Comparison of ENCODE assay signal across 12 cellular contexts in genomic region chr12:71935594-71935993, GRCh38. TPM values are rescaled to one million over a fixed set of nuclear protein-coding genes. Genes with fewer than 3 reads are reported as not detected.
DNase-seq lines count a peak whose midpoint lies in the region; ATAC-seq and TF ChIP-seq lines count a peak whose summit lies in the region.
"Had no signal": no experiment of that assay in that cellular context is flagged by ENCODE, and none has a peak within 500 bp of the region (broad histone marks: within the 10 kb centered on the region; RNA-seq: fewer than 3 reads in every experiment).

No MANE protein-coding gene starts in this region.

- H3K27ac ChIP-seq in WERI-Rb-1, result no peak overlapping the region

- DNase-seq in activated naive CD8-positive, alpha-beta T cell treated with anti-CD3 and anti-CD28 coated beads, Interleukin-2, amount 50 U/mL, for 24 hours, result no peak
- no peak for DNase-seq in activated naive CD8-positive, alpha-beta T cell treated with anti-CD3 and anti-CD28 coated beads for 36 hours
- no peak for DNase-seq in stimulated activated effector memory CD8-positive, alpha-beta T cell treated with anti-CD3 and anti-CD28 coated beads, Interleukin-12 subunit alpha, Interleukin-12 subunit beta, amount 100 ng/mL, for 72 hours (ENCODE audit: low spot score in 2 of 2)
- no peak for DNase-seq in NAMALWA (ENCODE audit: low spot score)
- no peak for DNase-seq in lower leg skin (ENCODE audit: low spot score in 2 of 2)
- no peak for DNase-seq in WERI-Rb-1
- DNase-seq: GDM1, NCI-H2081 treated with DMSO at 0.1 percent for 48 hours, SHP77 treated with DMSO at 0.1 percent for 48 hours had no signal

- H3K4me3 Mint-ChIP-seq in activated naive CD8-positive, alpha-beta T cell treated with anti-CD3 and anti-CD28 coated beads, Interleukin-2, amount 50 U/mL, for 24 hours, result no peak overlapping the region
- no peak overlapping the region for H3K4me3 Mint-ChIP-seq in activated naive CD8-positive, alpha-beta T cell treated with anti-CD3 and anti-CD28 coated beads for 36 hours
- H3K4me3 Mint-ChIP-seq in stimulated activated effector memory CD8-positive, alpha-beta T cell treated with anti-CD3 and anti-CD28 coated beads, Interleukin-12 subunit alpha, Interleukin-12 subunit beta, amount 100 ng/mL, for 72 hours, result no peak overlapping the region

- H3K27ac Mint-ChIP-seq in activated naive CD8-positive, alpha-beta T cell treated with anti-CD3 and anti-CD28 coated beads, Interleukin-2, amount 50 U/mL, for 24 hours, result no peak overlapping the region
- no peak overlapping the region for H3K27ac Mint-ChIP-seq in activated naive CD8-positive, alpha-beta T cell treated with anti-CD3 and anti-CD28 coated beads for 36 hours
- H3K27ac Mint-ChIP-seq in stimulated activated effector memory CD8-positive, alpha-beta T cell treated with anti-CD3 and anti-CD28 coated beads, Interleukin-12 subunit alpha, Interleukin-12 subunit beta, amount 100 ng/mL, for 72 hours, result no peak overlapping the region

- peaks cover 3% of the 10 kb centered on the region for H3K9me3 ChIP-seq in WERI-Rb-1 (ENCODE audit: severe bottlenecking)

- no peak for TF ChIP-seq POLR2A in lower leg skin (IDR thresholded peaks at IDR 0.05)

- 57 to 65% methylated on average over 4 of the region's 4 CpGs for WGBS in lower leg skin, 2 donors

- peaks cover 2% of the 10 kb centered on the region for H3K4me1 Mint-ChIP-seq in activated naive CD8-positive, alpha-beta T cell treated with anti-CD3 and anti-CD28 coated beads, Interleukin-2, amount 50 U/mL, for 24 hours
- H3K4me1 Mint-ChIP-seq in activated naive CD8-positive, alpha-beta T cell treated with anti-CD3 and anti-CD28 coated beads for 36 hours, result no peaks in the 10 kb centered on the region
- H3K4me1 Mint-ChIP-seq in stimulated activated effector memory CD8-positive, alpha-beta T cell treated with anti-CD3 and anti-CD28 coated beads, Interleukin-12 subunit alpha, Interleukin-12 subunit beta, amount 100 ng/mL, for 72 hours, result peaks cover 5% of the 10 kb centered on the region

- intact Hi-C loops in lower leg skin (cut with DNase I; ENCODE audit: low total_unique reads), result no loop called here

- ATAC-seq in activated naive CD8-positive, alpha-beta T cell treated with anti-CD3 and anti-CD28 coated beads, Interleukin-2, amount 50 U/mL, for 24 hours, result peak; percentile 40
- peak; percentile 83 for ATAC-seq in GM21786 (IDR thresholded peaks at IDR 0.05; ENCODE audit: unreplicated experiment)
- peak; percentile 75 for ATAC-seq in HG03196 (IDR thresholded peaks at IDR 0.05; ENCODE audit: unreplicated experiment)
- peak; percentile 97 for ATAC-seq in stimulated activated effector memory CD8-positive, alpha-beta T cell treated with anti-CD3 and anti-CD28 coated beads, Interleukin-12 subunit alpha, Interleukin-12 subunit beta, amount 100 ng/mL, for 72 hours

- no peaks in the 10 kb centered on the region for H3K36me3 ChIP-seq in WERI-Rb-1

- H3K27me3 Mint-ChIP-seq in activated naive CD8-positive, alpha-beta T cell treated with anti-CD3 and anti-CD28 coated beads, Interleukin-2, amount 50 U/mL, for 24 hours, result peaks cover 36% of the 10 kb centered on the region
- H3K27me3 Mint-ChIP-seq in activated naive CD8-positive, alpha-beta T cell treated with anti-CD3 and anti-CD28 coated beads for 36 hours, result peaks cover 42% of the 10 kb centered on the region

- no peak for TF ChIP-seq CTCF in lower leg skin (IDR thresholded peaks at IDR 0.05)
- TF ChIP-seq CTCF in WERI-Rb-1 (IDR thresholded peaks at IDR 0.05; ENCODE audit: low read depth, low read length), result no peak

- H3K36me3 Mint-ChIP-seq in activated naive CD8-positive, alpha-beta T cell treated with anti-CD3 and anti-CD28 coated beads, Interleukin-2, amount 50 U/mL, for 24 hours (ENCODE audit: low read depth), result no peaks in the 10 kb centered on the region
- no peaks in the 10 kb centered on the region for H3K36me3 Mint-ChIP-seq in activated naive CD8-positive, alpha-beta T cell treated with anti-CD3 and anti-CD28 coated beads for 36 hours
- no peaks in the 10 kb centered on the region for H3K36me3 Mint-ChIP-seq in stimulated activated effector memory CD8-positive, alpha-beta T cell treated with anti-CD3 and anti-CD28 coated beads, Interleukin-12 subunit alpha, Interleukin-12 subunit beta, amount 100 ng/mL, for 72 hours

- peaks cover 4% of the 10 kb centered on the region for H3K9me3 Mint-ChIP-seq in activated naive CD8-positive, alpha-beta T cell treated with anti-CD3 and anti-CD28 coated beads, Interleukin-2, amount 50 U/mL, for 24 hours
- H3K9me3 Mint-ChIP-seq in activated naive CD8-positive, alpha-beta T cell treated with anti-CD3 and anti-CD28 coated beads for 36 hours, result no peaks in the 10 kb centered on the region
- H3K9me3 Mint-ChIP-seq in stimulated activated effector memory CD8-positive, alpha-beta T cell treated with anti-CD3 and anti-CD28 coated beads, Interleukin-12 subunit alpha, Interleukin-12 subunit beta, amount 100 ng/mL, for 72 hours, result no peaks in the 10 kb centered on the region

- H3K27me3 ChIP-seq in WERI-Rb-1 (ENCODE audit: insufficient read depth, low read depth, severe bottlenecking), result no peaks in the 10 kb centered on the region

- no peak overlapping the region for H3K4me3 ChIP-seq in lower leg skin (ENCODE audit: low read depth, poor library complexity, severe bottlenecking)
- no peak overlapping the region for H3K4me3 ChIP-seq in WERI-Rb-1 (ENCODE audit: low read depth, low read length)

RNA-seq across cellular contexts. Expression of gene TPH2, which starts 3.1 kb away (rescaled TPM):
- total RNA-seq in activated naive CD8-positive, alpha-beta T cell treated with anti-CD3 and anti-CD28 coated beads for 36 hours, result not detected
- total RNA-seq in lower leg skin, result not detected
- total RNA-seq: subcutaneous adipose tissue had no signal

Comparison
In these comparisons a context has a peak if more than half of its experiments do, and no peak if none do; other contexts are left out.
1. ATAC-seq: peak in every context shown above with its lines; median percentile 97 in stimulated activated effector memory CD8-positive, alpha-beta T cell treated with anti-CD3 and anti-CD28 coated beads, Interleukin-12 subunit alpha, Interleukin-12 subunit beta, amount 100 ng/mL, for 72 hours; 83 in GM21786; 75 in HG03196; 40 in activated naive CD8-positive, alpha-beta T cell treated with anti-CD3 and anti-CD28 coated beads, Interleukin-2, amount 50 U/mL, for 24 hours.